1 cellular context compared by ENCODE assay signal in genomic region chr7:134991469-134992339, GRCh38.
A peak's percentile ranks its signal among the peaks of the same experiment; 100 is the strongest.
TF ChIP-seq lines count a peak whose summit lies in the region.

No MANE protein-coding gene starts in this region.

TF ChIP-seq in HepG2, 621 proteins besides CTCF, POLR2A, EP300 and RAD21 (continued from another document and continues in another):
- TF ChIP-seq TFAP4 (IDR thresholded peaks at IDR 0.05; ENCODE audit: borderline replicate concordance, low read depth) (no peak), GATAD1 (CRISPR knock-in tag; IDR thresholded peaks at IDR 0.05) (peak; percentile 50), NCOA5 (CRISPR knock-in tag; IDR thresholded peaks at IDR 0.05) (no peak), JUNB (CRISPR knock-in tag; IDR thresholded peaks at IDR 0.05; ENCODE audit: borderline replicate concordance) (no peak), BORCS8-MEF2B (CRISPR knock-in tag; IDR thresholded peaks at IDR 0.05) (no peak), SIN3B (IDR thresholded peaks at IDR 0.05; ENCODE audit: low read length) (no peak), BRCA1 (CRISPR knock-in tag; IDR thresholded peaks at IDR 0.05) (no peak), ZNF792 (CRISPR knock-in tag; IDR thresholded peaks at IDR 0.05) (no peak; the same call in 1 of the 2 replicates), ZC3H4 (CRISPR knock-in tag; IDR thresholded peaks at IDR 0.05; ENCODE audit: borderline replicate concordance) (no peak), MAZ (IDR thresholded peaks at IDR 0.05; ENCODE audit: borderline replicate concordance, low read depth, low read length) (no peak), MAZ (CRISPR knock-in tag; IDR thresholded peaks at IDR 0.05; ENCODE audit: low read depth) (no peak), MIER3 (CRISPR knock-in tag; IDR thresholded peaks at IDR 0.05; ENCODE audit: borderline replicate concordance) (peak; percentile 21; the same call in 1 of the 2 replicates), ZFP36 (IDR thresholded peaks at IDR 0.05; ENCODE audit: borderline replicate concordance, low read depth, low read length, partially characterized antibody) (no peak), ZNF496 (CRISPR knock-in tag; IDR thresholded peaks at IDR 0.05; ENCODE audit: insufficient replicate concordance) (no peak), STAG1 (CRISPR knock-in tag; IDR thresholded peaks at IDR 0.05) (peak; percentile 18), SRSF1 (optimal IDR thresholded peaks at IDR 0.05; ENCODE audit: low read depth, low read length) (no peak), YEATS4 (CRISPR knock-in tag; IDR thresholded peaks at IDR 0.05; ENCODE audit: borderline replicate concordance) (no peak), TGIF2 (CRISPR knock-in tag; IDR thresholded peaks at IDR 0.05) (no peak), TFDP2 (CRISPR knock-in tag; IDR thresholded peaks at IDR 0.05) (peak; percentile 39; the same call in 1 of the 2 replicates), KMT2B (CRISPR knock-in tag; IDR thresholded peaks at IDR 0.05) (peak; percentile 33; the same call in 1 of the 2 replicates), ZNF879 (CRISPR knock-in tag; IDR thresholded peaks at IDR 0.05) (no peak), ZNF615 (CRISPR knock-in tag; IDR thresholded peaks at IDR 0.05; ENCODE audit: borderline replicate concordance) (no peak), KDM5A (IDR thresholded peaks at IDR 0.05; ENCODE audit: borderline replicate concordance, low read length) (no peak), MBD4 (IDR thresholded peaks at IDR 0.05; ENCODE audit: borderline replicate concordance, low read length) (no peak; the same call in 1 of the 2 replicates), ZSCAN20 (CRISPR knock-in tag; IDR thresholded peaks at IDR 0.05; ENCODE audit: borderline replicate concordance) (no peak), FOXK1 (CRISPR knock-in tag; IDR thresholded peaks at IDR 0.05; ENCODE audit: borderline replicate concordance, low read depth) (peak; percentile 35), ZBTB37 (CRISPR knock-in tag; IDR thresholded peaks at IDR 0.05) (no peak), MAFK (conservative IDR thresholded peaks at IDR 0.05 in 1 of 2, IDR thresholded peaks at IDR 0.05 in 1 of 2; ENCODE audit: low read length in 2 of 2) (no peak), NCOA1 (CRISPR knock-in tag; IDR thresholded peaks at IDR 0.05) (no peak), POLR2AphosphoS2 (IDR thresholded peaks at IDR 0.05; ENCODE audit: low read depth, low read length) (no peak), ZNF138 (CRISPR knock-in tag; IDR thresholded peaks at IDR 0.05; ENCODE audit: low read depth) (no peak), MYNN (CRISPR knock-in tag; IDR thresholded peaks at IDR 0.05; ENCODE audit: low read depth) (no peak), ZMAT5 (CRISPR knock-in tag; IDR thresholded peaks at IDR 0.05; ENCODE audit: borderline replicate concordance, low read depth) (no peak), PRPF4 (IDR thresholded peaks at IDR 0.05; ENCODE audit: low read depth, low read length, poor library complexity, severe bottlenecking) (no peak), YEATS2 (CRISPR knock-in tag; IDR thresholded peaks at IDR 0.05; ENCODE audit: borderline replicate concordance) (no peak; the same call in 1 of the 2 replicates), MAFG (CRISPR knock-in tag; IDR thresholded peaks at IDR 0.05) (no peak), THYN1 (CRISPR knock-in tag; IDR thresholded peaks at IDR 0.05; ENCODE audit: borderline replicate concordance, low read depth) (no peak), ZNF557 (CRISPR knock-in tag; IDR thresholded peaks at IDR 0.05) (no peak), TOPORS (CRISPR knock-in tag; IDR thresholded peaks at IDR 0.05) (no peak), ARNT2 (CRISPR knock-in tag; IDR thresholded peaks at IDR 0.05; ENCODE audit: low read depth) (no peak), MIXL1 (CRISPR knock-in tag; IDR thresholded peaks at IDR 0.05) (peak; percentile 67), HBP1 (CRISPR knock-in tag; IDR thresholded peaks at IDR 0.05; ENCODE audit: low read depth) (no peak), NFRKB (IDR thresholded peaks at IDR 0.05) (no peak), KMT2A (CRISPR knock-in tag; IDR thresholded peaks at IDR 0.05) (no peak), CEBPG (CRISPR knock-in tag; IDR thresholded peaks at IDR 0.05) (peak; percentile 46), FOXJ3 (CRISPR knock-in tag; IDR thresholded peaks at IDR 0.05; ENCODE audit: borderline replicate concordance) (peak; percentile 85; the same call in 1 of the 2 replicates), SRSF4 (IDR thresholded peaks at IDR 0.05; ENCODE audit: low read depth, low read length, poor library complexity, severe bottlenecking) (no peak), ZNF18 (CRISPR knock-in tag; IDR thresholded peaks at IDR 0.05; ENCODE audit: insufficient replicate concordance) (no peak), ZSCAN29 (CRISPR knock-in tag; conservative IDR thresholded peaks at IDR 0.05) (0 out of 2 replicates have a peak, but pooled peaks have one; percentile 58), ZNF33B (CRISPR knock-in tag; IDR thresholded peaks at IDR 0.05) (no peak), SAP130 (CRISPR knock-in tag; IDR thresholded peaks at IDR 0.05; ENCODE audit: low read depth) (peak; percentile 70), RFXAP (CRISPR knock-in tag; IDR thresholded peaks at IDR 0.05; ENCODE audit: borderline replicate concordance) (no peak), ZNF563 (CRISPR knock-in tag; IDR thresholded peaks at IDR 0.05) (no peak), DMAP1 (CRISPR knock-in tag; IDR thresholded peaks at IDR 0.05) (peak; percentile 56; the same call in 1 of the 2 replicates), RELA (CRISPR knock-in tag; IDR thresholded peaks at IDR 0.05) (no peak)
- TF ChIP-seq, protein P1, sequence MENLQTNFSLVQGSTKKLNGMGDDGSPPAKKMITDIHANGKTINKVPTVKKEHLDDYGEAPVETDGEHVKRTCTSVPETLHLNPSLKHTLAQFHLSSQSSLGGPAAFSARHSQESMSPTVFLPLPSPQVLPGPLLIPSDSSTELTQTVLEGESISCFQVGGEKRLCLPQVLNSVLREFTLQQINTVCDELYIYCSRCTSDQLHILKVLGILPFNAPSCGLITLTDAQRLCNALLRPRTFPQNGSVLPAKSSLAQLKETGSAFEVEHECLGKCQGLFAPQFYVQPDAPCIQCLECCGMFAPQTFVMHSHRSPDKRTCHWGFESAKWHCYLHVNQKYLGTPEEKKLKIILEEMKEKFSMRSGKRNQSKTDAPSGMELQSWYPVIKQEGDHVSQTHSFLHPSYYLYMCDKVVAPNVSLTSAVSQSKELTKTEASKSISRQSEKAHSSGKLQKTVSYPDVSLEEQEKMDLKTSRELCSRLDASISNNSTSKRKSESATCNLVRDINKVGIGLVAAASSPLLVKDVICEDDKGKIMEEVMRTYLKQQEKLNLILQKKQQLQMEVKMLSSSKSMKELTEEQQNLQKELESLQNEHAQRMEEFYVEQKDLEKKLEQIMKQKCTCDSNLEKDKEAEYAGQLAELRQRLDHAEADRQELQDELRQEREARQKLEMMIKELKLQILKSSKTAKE (CRISPR knock-in tag; IDR thresholded peaks at IDR 0.05; ENCODE audit: borderline replicate concordance): no peak
- TF ChIP-seq, protein P2, sequence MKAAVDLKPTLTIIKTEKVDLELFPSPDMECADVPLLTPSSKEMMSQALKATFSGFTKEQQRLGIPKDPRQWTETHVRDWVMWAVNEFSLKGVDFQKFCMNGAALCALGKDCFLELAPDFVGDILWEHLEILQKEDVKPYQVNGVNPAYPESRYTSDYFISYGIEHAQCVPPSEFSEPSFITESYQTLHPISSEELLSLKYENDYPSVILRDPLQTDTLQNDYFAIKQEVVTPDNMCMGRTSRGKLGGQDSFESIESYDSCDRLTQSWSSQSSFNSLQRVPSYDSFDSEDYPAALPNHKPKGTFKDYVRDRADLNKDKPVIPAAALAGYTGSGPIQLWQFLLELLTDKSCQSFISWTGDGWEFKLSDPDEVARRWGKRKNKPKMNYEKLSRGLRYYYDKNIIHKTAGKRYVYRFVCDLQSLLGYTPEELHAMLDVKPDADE (CRISPR knock-in tag; IDR thresholded peaks at IDR 0.05): no peak
- TF ChIP-seq, protein P3, sequence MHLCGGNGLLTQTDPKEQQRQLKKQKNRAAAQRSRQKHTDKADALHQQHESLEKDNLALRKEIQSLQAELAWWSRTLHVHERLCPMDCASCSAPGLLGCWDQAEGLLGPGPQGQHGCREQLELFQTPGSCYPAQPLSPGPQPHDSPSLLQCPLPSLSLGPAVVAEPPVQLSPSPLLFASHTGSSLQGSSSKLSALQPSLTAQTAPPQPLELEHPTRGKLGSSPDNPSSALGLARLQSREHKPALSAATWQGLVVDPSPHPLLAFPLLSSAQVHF (CRISPR knock-in tag; IDR thresholded peaks at IDR 0.05): no peak
- TF ChIP-seq, protein P4, sequence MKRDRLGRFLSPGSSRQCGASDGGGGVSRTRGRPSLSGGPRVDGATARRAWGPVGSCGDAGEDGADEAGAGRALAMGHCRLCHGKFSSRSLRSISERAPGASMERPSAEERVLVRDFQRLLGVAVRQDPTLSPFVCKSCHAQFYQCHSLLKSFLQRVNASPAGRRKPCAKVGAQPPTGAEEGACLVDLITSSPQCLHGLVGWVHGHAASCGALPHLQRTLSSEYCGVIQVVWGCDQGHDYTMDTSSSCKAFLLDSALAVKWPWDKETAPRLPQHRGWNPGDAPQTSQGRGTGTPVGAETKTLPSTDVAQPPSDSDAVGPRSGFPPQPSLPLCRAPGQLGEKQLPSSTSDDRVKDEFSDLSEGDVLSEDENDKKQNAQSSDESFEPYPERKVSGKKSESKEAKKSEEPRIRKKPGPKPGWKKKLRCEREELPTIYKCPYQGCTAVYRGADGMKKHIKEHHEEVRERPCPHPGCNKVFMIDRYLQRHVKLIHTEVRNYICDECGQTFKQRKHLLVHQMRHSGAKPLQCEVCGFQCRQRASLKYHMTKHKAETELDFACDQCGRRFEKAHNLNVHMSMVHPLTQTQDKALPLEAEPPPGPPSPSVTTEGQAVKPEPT (CRISPR knock-in tag; IDR thresholded peaks at IDR 0.05; ENCODE audit: low read depth): no peak
- TF ChIP-seq, protein P5, sequence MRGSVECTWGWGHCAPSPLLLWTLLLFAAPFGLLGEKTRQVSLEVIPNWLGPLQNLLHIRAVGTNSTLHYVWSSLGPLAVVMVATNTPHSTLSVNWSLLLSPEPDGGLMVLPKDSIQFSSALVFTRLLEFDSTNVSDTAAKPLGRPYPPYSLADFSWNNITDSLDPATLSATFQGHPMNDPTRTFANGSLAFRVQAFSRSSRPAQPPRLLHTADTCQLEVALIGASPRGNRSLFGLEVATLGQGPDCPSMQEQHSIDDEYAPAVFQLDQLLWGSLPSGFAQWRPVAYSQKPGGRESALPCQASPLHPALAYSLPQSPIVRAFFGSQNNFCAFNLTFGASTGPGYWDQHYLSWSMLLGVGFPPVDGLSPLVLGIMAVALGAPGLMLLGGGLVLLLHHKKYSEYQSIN (CRISPR knock-in tag; IDR thresholded peaks at IDR 0.05; ENCODE audit: borderline replicate concordance): no peak
- TF ChIP-seq, protein P6, sequence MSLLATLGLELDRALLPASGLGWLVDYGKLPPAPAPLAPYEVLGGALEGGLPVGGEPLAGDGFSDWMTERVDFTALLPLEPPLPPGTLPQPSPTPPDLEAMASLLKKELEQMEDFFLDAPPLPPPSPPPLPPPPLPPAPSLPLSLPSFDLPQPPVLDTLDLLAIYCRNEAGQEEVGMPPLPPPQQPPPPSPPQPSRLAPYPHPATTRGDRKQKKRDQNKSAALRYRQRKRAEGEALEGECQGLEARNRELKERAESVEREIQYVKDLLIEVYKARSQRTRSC (CRISPR knock-in tag; IDR thresholded peaks at IDR 0.05; ENCODE audit: low read depth): no peak
